In the genomic region with DNA sequence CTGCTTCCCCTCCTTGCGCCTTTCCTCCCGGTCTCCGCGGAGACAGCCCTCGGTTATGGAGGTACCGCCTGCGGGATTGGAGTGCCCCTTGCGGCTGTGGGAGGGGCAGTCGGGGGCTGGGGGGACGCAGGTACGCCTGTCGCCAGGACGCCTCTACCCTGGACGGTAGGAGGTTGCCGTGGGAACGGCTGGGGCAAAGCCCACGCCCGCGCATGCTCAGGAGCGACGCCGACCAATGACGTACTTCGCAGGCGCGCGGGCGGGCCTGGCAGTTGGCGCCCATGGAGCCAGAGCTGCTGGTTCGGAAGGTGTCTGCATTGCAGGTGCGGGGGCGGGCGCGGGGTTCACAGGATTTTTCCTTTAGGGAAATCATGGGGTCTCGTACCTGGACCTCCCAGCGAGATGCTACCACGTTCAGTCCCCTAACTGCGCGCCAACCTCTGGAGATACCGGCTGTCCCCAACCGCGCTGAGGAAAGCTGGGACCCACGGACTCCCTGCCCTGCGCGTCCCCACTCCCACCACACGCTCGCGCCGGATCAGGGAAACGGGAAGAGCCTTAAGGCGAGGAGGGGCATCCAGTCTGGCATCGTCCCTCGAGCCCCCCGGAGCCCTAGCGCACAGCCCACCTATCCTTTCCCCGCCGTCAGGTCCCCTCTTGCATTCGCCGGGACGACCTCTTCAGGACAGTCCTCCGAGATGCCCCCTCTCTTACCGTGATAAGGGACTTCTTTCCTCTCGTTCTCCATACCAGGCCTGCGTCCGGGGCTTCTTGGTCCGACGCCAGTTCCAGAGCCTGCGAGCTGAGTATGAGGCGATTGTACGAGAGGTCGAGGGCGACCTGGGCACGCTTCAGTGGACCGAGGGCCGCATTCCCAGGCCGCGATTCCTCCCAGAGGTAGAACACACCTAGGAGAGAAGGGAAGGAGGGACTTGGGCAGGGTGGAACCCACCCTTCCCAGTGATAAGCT, we compare ENCODE assay signal across 8 cellular contexts. TPM values are rescaled to one million over a fixed set of nuclear protein-coding genes. Genes with fewer than 3 reads are reported as not detected.
DNase-seq lines count a peak whose midpoint lies in the region; ATAC-seq and TF ChIP-seq lines count a peak whose summit lies in the region.

IQCC (plus strand) TSS at position 271 of the 970 bp plus-strand sequence; CDS start at position 282, 11 bp downstream.

- H3K9me3 Mint-ChIP-seq in nephron, result no peaks in the 10 kb centered on the region

- peak within 1 kb of the TSS; percentile 79 to 92 (median 85) for H3K9ac ChIP-seq in BLaER1 treated with 17β-estradiol and CSF1 and Interleukin-3, amounts not matched to agents 10 nM and 100 nM

- H3K4me2 ChIP-seq in BLaER1 treated with 17β-estradiol and CSF1 and Interleukin-3, amounts not matched to agents 10 nM and 100 nM, result peak within 1 kb of the TSS; percentile 90 to 100 (median 99)

- H3K4me3 ChIP-seq in BLaER1 treated with 17β-estradiol and CSF1 and Interleukin-3, amounts not matched to agents 10 nM and 100 nM, result peak within 1 kb of the TSS; percentile 66 to 88 (median 78)
- H3K4me3 ChIP-seq in MG63 (peak within 1 kb of the TSS; percentile 78), RWPE2 (ENCODE audit: severe bottlenecking) (peak within 1 kb of the TSS; percentile 71)

- no peaks in the 10 kb centered on the region for H3K36me3 Mint-ChIP-seq in nephron (ENCODE audit: low read depth)

- H3K4me1 Mint-ChIP-seq in nephron, result peaks cover 26% of the 10 kb centered on the region

- peak within 1 kb of the TSS; percentile 51 to 82 (median 80) for H3K27ac Mint-ChIP-seq in nephron

- peak; percentile 52 for ATAC-seq in GM21360 (IDR thresholded peaks at IDR 0.05; ENCODE audit: unreplicated experiment)
- peak; percentile 69 for ATAC-seq in RWPE2 (ENCODE audit: low read depth)

- peak; percentile 22 for TF ChIP-seq CTCF in RWPE2 (IDR thresholded peaks at IDR 0.05; ENCODE audit: poor library complexity, severe bottlenecking)
- no peak for TF ChIP-seq CTCF in nephron (IDR thresholded peaks at IDR 0.05; ENCODE audit: unreplicated experiment in 3 of 3)

- no peaks in the 10 kb centered on the region for H3K9me3 ChIP-seq in BLaER1 treated with 17β-estradiol and CSF1 and Interleukin-3, amounts not matched to agents 10 nM and 100 nM (replicated peaks in 1 of 11)
- H3K9me3 ChIP-seq in MG63, result no peaks in the 10 kb centered on the region
- H3K9me3 ChIP-seq in RWPE2 (ENCODE audit: severe bottlenecking), result no peaks in the 10 kb centered on the region

- H3K27me3 Mint-ChIP-seq in nephron (ENCODE audit: low read depth), result no peaks in the 10 kb centered on the region

- peaks cover 41 to 69% (median 53%) of the 10 kb centered on the region in 10 experiments for H3K4me1 ChIP-seq in BLaER1 treated with 17β-estradiol and CSF1 and Interleukin-3, amounts not matched to agents 10 nM and 100 nM
- H3K4me1 ChIP-seq in RWPE2 (ENCODE audit: insufficient read depth, poor library complexity, severe bottlenecking), result no peaks in the 10 kb centered on the region

- H3K36me3 ChIP-seq in BLaER1 treated with 17β-estradiol and CSF1 and Interleukin-3, amounts not matched to agents 10 nM and 100 nM, result peaks cover 0 to 21% (median 7%) of the 10 kb centered on the region in 11 experiments; a peak in 7 of 22 replicates
- H3K36me3 ChIP-seq in MG63 (no peaks in the 10 kb centered on the region), RWPE2 (ENCODE audit: low read depth) (peaks cover 18% of the 10 kb centered on the region)

- no peaks in the 10 kb centered on the region for H3K27me3 ChIP-seq in BLaER1 treated with 17β-estradiol and CSF1 and Interleukin-3, amounts not matched to agents 10 nM and 100 nM
- H3K27me3 ChIP-seq in MG63 (no peaks in the 10 kb centered on the region), RWPE2 (ENCODE audit: insufficient read depth, poor library complexity, severe bottlenecking) (no peaks in the 10 kb centered on the region)

- peak; percentile 84 for DNase-seq in MG63
- DNase-seq in RWPE2 (ENCODE audit: low spot score), result peak; percentile 90
- peak; percentile 94 for DNase-seq in activated effector memory CD4-positive, alpha-beta T cell treated with anti-CD3 and anti-CD28 coated beads, Interleukin-2, amount 50 U/mL, for 16 hours
- peak; percentile 57 for DNase-seq in fibroblast of the conjunctiva (ENCODE audit: low read depth)
- peak; percentile 83 for DNase-seq in stimulated activated naive CD4-positive, alpha-beta T cell treated with Interleukin-2 at 50 U/mL for 16 hours (lab: John Stamatoyannopoulos, UW)

- H4K20me1 ChIP-seq in BLaER1 treated with 17β-estradiol and CSF1 and Interleukin-3, amounts not matched to agents 10 nM and 100 nM, result no peaks in the 10 kb centered on the region

- H3K4me3 Mint-ChIP-seq in nephron, result peak within 1 kb of the TSS; percentile 92 to 95 (median 94)

- H3K27ac ChIP-seq in BLaER1 treated with 17β-estradiol and CSF1 and Interleukin-3, amounts not matched to agents 10 nM and 100 nM, result peak within 1 kb of the TSS; percentile 38 to 81 (median 75); a peak in 21 of 22 replicates
- peak within 1 kb of the TSS; percentile 34 for H3K27ac ChIP-seq in RWPE2 (ENCODE audit: poor library complexity, severe bottlenecking)

RNA-seq across cellular contexts. Expression of gene IQCC, which starts in this region (rescaled TPM):
- 1.4 and 3.8 TPM in 2 replicates for total RNA-seq in MG63 (2014; rRNA removed; shearing (Covaris generic); ENCODE audit: low replicate concordance)

Comparison
In these comparisons a context has a peak if more than half of its experiments do, and no peak if none do; other contexts are left out.
1. Peak in every context shown above with its lines: DNase-seq, ATAC-seq, H3K4me3 ChIP-seq and H3K27ac ChIP-seq.